Comparison of ENCODE assay signal across 11 cellular contexts in genomic region chr11:838441-839279, GRCh38. TPM values are rescaled to one million over a fixed set of nuclear protein-coding genes. Genes with fewer than 3 reads are reported as not detected.
A peak's percentile ranks its signal among the peaks of the same experiment; 100 is the strongest.
DNase-seq lines count a peak whose midpoint lies in the region; ATAC-seq and TF ChIP-seq lines count a peak whose summit lies in the region.
"Had no signal": no experiment of that assay in that cellular context is flagged by ENCODE, and none has a peak within 500 bp of the region (broad histone marks: within the 10 kb centered on the region; RNA-seq: fewer than 3 reads in every experiment).

No MANE protein-coding gene starts in this region.

- intact Hi-C loops in testis (cut with DNase I; ENCODE audit: low total_unique reads): no loop called here

- TF ChIP-seq POLR2A in testis (IDR thresholded peaks at IDR 0.05): no peak

- no peak overlapping the region for H3K27ac ChIP-seq in testis

- ATAC-seq in HG03442 (IDR thresholded peaks at IDR 0.05; ENCODE audit: unreplicated experiment): no peak
- ATAC-seq: T-helper 17 cell, upper lobe of right lung had no signal

- CTCF ChIA-PET in BJ (lab: Yijun Ruan, JAX): interaction anchor here (0.7 to 1.3 kb wide), 3 partner anchors 9 to 60 kb away, joined by 3 read pairs; no protein-coding TSS in a partner anchor
- CTCF ChIA-PET in HEK293T (lab: Yijun Ruan, JAX): no interaction called here

- POLR2A ChIA-PET in BJ (lab: Charles Lee) (no interaction called here), HEK293T (lab: Yijun Ruan, JAX) (interaction anchor here (0.9 to 1.5 kb wide), 2 partner anchors 20 to 29 kb away, joined by 3 read pairs; partner anchors contain the start of genes PNPLA2 and RPLP2)

- H3K9ac ChIP-seq in adipocyte (ENCODE audit: low read length): peak overlapping the region; percentile 99

- TF ChIP-seq CTCF in BJ (IDR thresholded peaks at IDR 0.05; ENCODE audit: insufficient read depth, low read depth, low read length) (peak; percentile 31), testis (IDR thresholded peaks at IDR 0.05) (no peak)

- 66 to 67% methylated on average over 9 to 17 of the region's 17 CpGs for WGBS in testis, 2 donors

- H3K4me3 ChIP-seq in BJ (ENCODE audit: low read depth, low read length) (no peak overlapping the region), adipocyte (ENCODE audit: low read length) (no peak overlapping the region), testis (no peak overlapping the region)
- H3K4me3 ChIP-seq: upper lobe of right lung had no signal

- no peak for DNase-seq in BJ (ENCODE audit: low read depth)
- no peak for DNase-seq in HEK293T (ENCODE audit: extremely low spot score)
- DNase-seq in adipocyte (ENCODE audit: low read depth): peak; percentile 38
- DNase-seq in kidney tubule cell (ENCODE audit: low spot score): peak; percentile 25
- no peak for DNase-seq in RPMI8226
- DNase-seq in testis: no peak
- no peak for DNase-seq in GDM1 (lab: John Stamatoyannopoulos, UW)
- DNase-seq: NCI-H2029, T-helper 17 cell, upper lobe of right lung had no signal

- H3K9me3 ChIP-seq in adipocyte (ENCODE audit: control insufficient read depth, low read length): no peaks in the 10 kb centered on the region
- no peaks in the 10 kb centered on the region for H3K9me3 ChIP-seq in testis
- H3K9me3 ChIP-seq: upper lobe of right lung had no signal

- no peaks in the 10 kb centered on the region for H3K27me3 ChIP-seq in BJ (ENCODE audit: control insufficient read depth, insufficient read depth, low read length)
- no peaks in the 10 kb centered on the region for H3K27me3 ChIP-seq in adipocyte (replicated peaks; ENCODE audit: control insufficient read depth, insufficient read depth, low read length)
- no peaks in the 10 kb centered on the region for H3K27me3 ChIP-seq in testis
- H3K27me3 ChIP-seq: upper lobe of right lung had no signal

- H3K4me1 ChIP-seq in adipocyte (ENCODE audit: control insufficient read depth, insufficient read depth, low read length) (peaks cover 43% of the 10 kb centered on the region), testis (peaks cover 30% of the 10 kb centered on the region)

- H3K36me3 ChIP-seq in BJ (ENCODE audit: control insufficient read depth, insufficient read depth, low read length) (peaks cover 46% of the 10 kb centered on the region), adipocyte (ENCODE audit: control insufficient read depth, insufficient read depth, low read length, severe bottlenecking) (peaks cover 48% of the 10 kb centered on the region), testis (ENCODE audit: low read depth, missing control alignments) (no peaks in the 10 kb centered on the region)

TF ChIP-seq in HEK293T, 16 proteins besides CTCF, POLR2A, EP300 and RAD21:
- no peak for TF ChIP-seq ARNT (IDR thresholded peaks at IDR 0.05)
- TF ChIP-seq L3MBTL2 (conservative IDR thresholded peaks at IDR 0.05): peak; percentile 49

RNA-seq across cellular contexts. Expression of gene POLR2L, which starts 3.7 kb away (rescaled TPM):
- polyA plus RNA-seq in BJ (2011; rRNA removed): 308 and 734 TPM in 2 replicates
- polyA minus RNA-seq in BJ (2011; rRNA and poly(A)+ RNA removed): 123 and 136 TPM in 2 replicates
- 10 to 100 TPM; 32.9 to 48.4 TPM for total RNA-seq in testis
- polyA plus RNA-seq in testis (ENCODE audit: insufficient read depth, low read depth, low replicate concordance): 97.3 TPM

RNA-seq across cellular contexts. Expression of gene TSPAN4, which starts 4.0 kb away (rescaled TPM):
- polyA plus RNA-seq in BJ (2011; rRNA removed) (145 and 295 TPM in 2 replicates), testis (ENCODE audit: insufficient read depth, low read depth, low replicate concordance) (47.2 TPM)
- polyA minus RNA-seq in BJ (2011; rRNA and poly(A)+ RNA removed): 51.8 and 70.2 TPM in 2 replicates
- 10 to 100 TPM; 49.1 to 87.0 TPM for total RNA-seq in testis

RNA-seq across cellular contexts. Expression of gene CD151, which starts 5.9 kb away (rescaled TPM):
- 1,448 and 2,262 TPM in 2 replicates for polyA plus RNA-seq in BJ (2011; rRNA removed)
- 434 and 704 TPM in 2 replicates for polyA minus RNA-seq in BJ (2011; rRNA and poly(A)+ RNA removed)
- total RNA-seq in testis: 100 to 1,000 TPM; 108 to 195 TPM
- 201 TPM for polyA plus RNA-seq in testis (ENCODE audit: insufficient read depth, low read depth, low replicate concordance)

RNA-seq across cellular contexts. Expression of gene CRACR2B, which starts 10.9 kb away (rescaled TPM):
- polyA plus RNA-seq in BJ (2011; rRNA removed) (0.16 and 0.18 TPM in 2 replicates), testis (ENCODE audit: insufficient read depth, low read depth, low replicate concordance) (4.9 TPM)
- not detected in 2 replicates for polyA minus RNA-seq in BJ (2011; rRNA and poly(A)+ RNA removed)
- 1 to 10 TPM; 6.5 to 7.4 TPM for total RNA-seq in testis

RNA-seq across cellular contexts. Expression of gene PNPLA2, which starts 19.9 kb away (rescaled TPM):
- 32.0 and 53.1 TPM in 2 replicates for polyA plus RNA-seq in BJ (2011; rRNA removed)
- polyA minus RNA-seq in BJ (2011; rRNA and poly(A)+ RNA removed): 53.3 and 57.3 TPM in 2 replicates
- 100 to 1,000 TPM in 1 of 2 donors, 10 to 100 TPM in 1; 96.7 to 108 TPM for total RNA-seq in testis
- polyA plus RNA-seq in testis (ENCODE audit: insufficient read depth, low read depth, low replicate concordance): 86.7 TPM

Comparison
In these comparisons a context has a peak if more than half of its experiments do, and no peak if none do; other contexts are left out.
1. DNase-seq: peak in adipocyte (single experiment) and kidney tubule cell (single experiment); none in BJ (single experiment), HEK293T (single experiment), RPMI8226 (single experiment), testis (single experiment) and GDM1 (single experiment).